In the genomic region with DNA sequence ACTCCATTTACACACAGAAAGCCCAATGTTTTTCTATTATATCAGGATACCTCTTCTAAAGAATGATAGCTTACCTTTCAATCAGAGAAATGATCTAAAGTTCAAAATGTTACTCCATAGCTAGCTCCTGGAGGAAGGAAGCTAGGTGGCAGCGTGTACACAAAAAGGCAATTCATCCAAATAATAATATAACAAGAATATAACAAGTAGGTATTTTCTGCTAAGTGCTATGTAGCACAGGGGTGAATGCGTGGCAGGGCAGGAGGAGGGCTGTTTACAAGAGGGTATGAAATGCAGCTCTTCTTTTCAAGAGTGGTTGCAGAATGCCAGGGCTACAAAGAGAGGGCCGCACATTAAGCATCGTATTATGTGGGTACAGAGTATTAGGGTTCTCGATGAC, we compare ENCODE assay signal across 8 cellular contexts. TPM values are rescaled to one million over a fixed set of nuclear protein-coding genes. Genes with fewer than 3 reads are reported as not detected.
A peak's percentile ranks its signal among the peaks of the same experiment; 100 is the strongest.
DNase-seq lines count a peak whose midpoint lies in the region; TF ChIP-seq lines count a peak whose summit lies in the region.

No MANE protein-coding gene starts in this region.

- DNase-seq in activated CD4-positive, alpha-beta T cell treated with anti-CD3 and anti-CD28 coated beads, Interleukin-2, amount 10 ng/mL, durations not matched to agents 24 days and 14 days: no peak
- no peak for DNase-seq in activated CD4-positive, alpha-beta T cell treated with anti-CD3 and anti-CD28 coated beads, Interleukin-2, amount 50 U/mL, for 48 hours
- DNase-seq in RWPE1 (ENCODE audit: low spot score) (no peak), osteocyte (ENCODE audit: extremely low spot score, unreplicated experiment) (no peak), NCI-H1436 treated with DMSO at 0.1 percent for 48 hours (lab: John Stamatoyannopoulos, UW) (no peak), NCI-H345 treated with DMSO at 0.1 percent for 48 hours (lab: John Stamatoyannopoulos, UW; ENCODE audit: unreplicated experiment) (no peak), hepatic stellate cell (ENCODE audit: low spot score) (no peak)

- H3K36me3 Mint-ChIP-seq in activated CD4-positive, alpha-beta T cell treated with anti-CD3 and anti-CD28 coated beads, Interleukin-2, amount 10 ng/mL, durations not matched to agents 24 days and 14 days (ENCODE audit: low read depth): peaks cover 18% of the 10 kb centered on the region
- H3K36me3 Mint-ChIP-seq in osteocyte (ENCODE audit: unreplicated experiment): no peaks in the 10 kb centered on the region

- peak overlapping the region; percentile 15 to 94 for H3K4me3 ChIP-seq in esophagus (ENCODE audit: low read depth in 1 of 2, low read length in 2 of 2)

- WGBS in esophagus, 2 donors: 54 to 58% methylated on average over 5 of the region's 5 CpGs

- POLR2A ChIA-PET in RWPE1 (lab: Yijun Ruan, JAX; ENCODE audit: low non-redundant PET): interaction anchor here (1.0 kb wide), 1 partner anchor 422 kb away, joined by 3 read pairs; no protein-coding TSS in a partner anchor

- no peak for TF ChIP-seq CTCF in RWPE1 (conservative IDR thresholded peaks at IDR 0.05; ENCODE audit: low read depth)
- no peak for TF ChIP-seq CTCF in osteocyte (IDR thresholded peaks at IDR 0.05)

- no peaks in the 10 kb centered on the region for H3K27me3 ChIP-seq in esophagus (ENCODE audit: control insufficient read depth in 1 of 2, insufficient read depth in 2 of 2, low read length in 2 of 2)

- H3K9me3 ChIP-seq in esophagus (ENCODE audit: control insufficient read depth in 2 of 2, insufficient read depth in 1 of 2, low read depth in 1 of 2, low read length in 1 of 2): no peaks in the 10 kb centered on the region

- peaks cover 39% of the 10 kb centered on the region for H3K4me1 Mint-ChIP-seq in activated CD4-positive, alpha-beta T cell treated with anti-CD3 and anti-CD28 coated beads, Interleukin-2, amount 10 ng/mL, durations not matched to agents 24 days and 14 days
- H3K4me1 Mint-ChIP-seq in osteocyte (ENCODE audit: unreplicated experiment): peaks cover 47% of the 10 kb centered on the region

- CTCF ChIA-PET in RWPE1 (lab: Yijun Ruan, JAX): no interaction called here

- H3K4me1 ChIP-seq in esophagus (ENCODE audit: control insufficient read depth in 2 of 2, insufficient read depth in 2 of 2, low read length in 1 of 2): no peaks in the 10 kb centered on the region

- H3K9me3 Mint-ChIP-seq in activated CD4-positive, alpha-beta T cell treated with anti-CD3 and anti-CD28 coated beads, Interleukin-2, amount 10 ng/mL, durations not matched to agents 24 days and 14 days: no peaks in the 10 kb centered on the region
- H3K9me3 Mint-ChIP-seq in osteocyte (ENCODE audit: unreplicated experiment): no peaks in the 10 kb centered on the region

- intact Hi-C loops in activated CD4-positive, alpha-beta T cell treated with anti-CD3 and anti-CD28 coated beads, Interleukin-2, amount 10 ng/mL, durations not matched to agents 24 days and 14 days (cut with micrococcal nuclease): no loop called here

- peak overlapping the region; percentile 97 for H3K27ac Mint-ChIP-seq in activated CD4-positive, alpha-beta T cell treated with anti-CD3 and anti-CD28 coated beads, Interleukin-2, amount 10 ng/mL, durations not matched to agents 24 days and 14 days
- H3K27ac Mint-ChIP-seq in osteocyte (ENCODE audit: unreplicated experiment): peak overlapping the region; percentile 98

- no peaks in the 10 kb centered on the region for H3K36me3 ChIP-seq in esophagus (ENCODE audit: control insufficient read depth in 2 of 2, insufficient read depth in 2 of 2, low read length in 1 of 2)

- H3K27me3 Mint-ChIP-seq in activated CD4-positive, alpha-beta T cell treated with anti-CD3 and anti-CD28 coated beads, Interleukin-2, amount 10 ng/mL, durations not matched to agents 24 days and 14 days: no peaks in the 10 kb centered on the region
- H3K27me3 Mint-ChIP-seq in osteocyte (ENCODE audit: unreplicated experiment): no peaks in the 10 kb centered on the region

- peak overlapping the region; percentile 88 for H3K4me3 Mint-ChIP-seq in activated CD4-positive, alpha-beta T cell treated with anti-CD3 and anti-CD28 coated beads, Interleukin-2, amount 10 ng/mL, durations not matched to agents 24 days and 14 days
- peak overlapping the region; percentile 92 for H3K4me3 Mint-ChIP-seq in osteocyte (ENCODE audit: unreplicated experiment)

- peak overlapping the region; percentile 83 for H3K27ac ChIP-seq in RWPE1
- peak overlapping the region; percentile 88 to 93 for H3K27ac ChIP-seq in esophagus (ENCODE audit: low read depth in 2 of 2, low read length in 1 of 2)

RNA-seq across cellular contexts. Expression of gene SNAPC1, which starts 0.7 kb away (rescaled TPM):
- total RNA-seq in activated CD4-positive, alpha-beta T cell treated with anti-CD3 and anti-CD28 coated beads, Interleukin-2, amount 10 ng/mL, durations not matched to agents 24 days and 14 days: 12.1 and 12.3 TPM in 2 replicates
- 1 to 10 TPM; 2.8 TPM for polyA plus RNA-seq in esophagus
- 8.9 and 9.1 TPM in 2 replicates for total RNA-seq in osteocyte

RNA-seq across cellular contexts. Expression of gene SYT16, which starts 50.9 kb away (rescaled TPM):
- total RNA-seq in activated CD4-positive, alpha-beta T cell treated with anti-CD3 and anti-CD28 coated beads, Interleukin-2, amount 10 ng/mL, durations not matched to agents 24 days and 14 days: not detected in 2 replicates
- polyA plus RNA-seq in esophagus: under 1 TPM; under 0.01 to 0.02 TPM
- total RNA-seq in osteocyte: 0.78 and 0.86 TPM in 2 replicates
